8 cellular contexts compared by ENCODE assay signal in genomic region chr17:39636587-39636926, GRCh38. TPM values are rescaled to one million over a fixed set of nuclear protein-coding genes. Genes with fewer than 3 reads are reported as not detected.
DNase-seq lines count a peak whose midpoint lies in the region; ATAC-seq, FAIRE-seq and TF ChIP-seq lines count a peak whose summit lies in the region.

No MANE protein-coding gene starts in this region.

- no peak for TF ChIP-seq CTCF in brain (conservative IDR thresholded peaks at IDR 0.05)

- ATAC-seq in GM18873 (IDR thresholded peaks at IDR 0.05; ENCODE audit: low FRiP score, unreplicated experiment): peak; percentile 15
- ATAC-seq in HG03280 (IDR thresholded peaks at IDR 0.05; ENCODE audit: unreplicated experiment): peak; percentile 6
- ATAC-seq in HG02970 (IDR thresholded peaks at IDR 0.05; ENCODE audit: low FRiP score, unreplicated experiment): no peak

- no peaks in the 10 kb centered on the region for H3K36me3 Mint-ChIP-seq in brain

- H3K27me3 Mint-ChIP-seq in brain: peaks cover 11% of the 10 kb centered on the region

- H3K9me3 ChIP-seq in mucosa of rectum (ENCODE audit: control insufficient read depth in 2 of 2, low read length in 2 of 2): no peaks in the 10 kb centered on the region

- H3K4me3 Mint-ChIP-seq in brain: peak overlapping the region; percentile 90 to 97 (median 93)

- no peaks in the 10 kb centered on the region for H3K27me3 ChIP-seq in mucosa of rectum (ENCODE audit: control insufficient read depth in 2 of 2, insufficient read depth in 2 of 2, low read length in 2 of 2)

- peak overlapping the region; percentile 90 to 91 for H3K9ac ChIP-seq in mucosa of rectum (ENCODE audit: low read depth in 1 of 2, low read length in 2 of 2)

- no peaks in the 10 kb centered on the region for H3K9me3 Mint-ChIP-seq in brain

- H3K27ac Mint-ChIP-seq in brain: peak overlapping the region; percentile 83 to 93 (median 91)

- H3K36me3 ChIP-seq in mucosa of rectum (ENCODE audit: control insufficient read depth in 2 of 2, insufficient read depth in 2 of 2, low read length in 2 of 2): peaks cover 22 to 24% of the 10 kb centered on the region in 2 donors

- no peak for FAIRE-seq in urothelium cell line (lab: Jason Lieb, UNC)

- peak overlapping the region; percentile 90 to 93 for H3K4me3 ChIP-seq in mucosa of rectum (ENCODE audit: low read length in 2 of 2)

- peak overlapping the region; percentile 80 to 87 for H3K27ac ChIP-seq in mucosa of rectum (ENCODE audit: low read depth in 2 of 2, low read length in 2 of 2)

- peaks cover 51 to 62% of the 10 kb centered on the region in 2 donors for H3K4me1 ChIP-seq in mucosa of rectum (ENCODE audit: control insufficient read depth in 2 of 2, insufficient read depth in 2 of 2, low read length in 2 of 2)

- DNase-seq in GM19238 (ENCODE audit: insufficient read length, low spot score) (no peak), urothelium cell line (ENCODE audit: low spot score) (no peak), globus pallidus (ENCODE audit: low spot score) (no peak)

- peaks cover 54% of the 10 kb centered on the region for H3K4me1 Mint-ChIP-seq in brain

RNA-seq across cellular contexts. Expression of gene STARD3, which starts 0.4 kb away (rescaled TPM):
- polyA plus RNA-seq in brain (ENCODE audit: insufficient read depth, low read depth, low replicate concordance): 53.8 TPM

RNA-seq across cellular contexts. Expression of gene PPP1R1B, which starts 9.8 kb away (rescaled TPM):
- polyA plus RNA-seq in brain (ENCODE audit: insufficient read depth, low read depth, low replicate concordance): 154 TPM

RNA-seq across cellular contexts. Expression of gene TCAP, which starts 28.6 kb away (rescaled TPM):
- 2.1 TPM for polyA plus RNA-seq in brain (ENCODE audit: insufficient read depth, low read depth, low replicate concordance)

RNA-seq across cellular contexts. Expression of gene NEUROD2, which starts 28.8 kb away (rescaled TPM):
- polyA plus RNA-seq in brain (ENCODE audit: insufficient read depth, low read depth, low replicate concordance): 8.1 TPM

RNA-seq across cellular contexts. Expression of gene PNMT, which starts 31.7 kb away (rescaled TPM):
- 2.9 TPM for polyA plus RNA-seq in brain (ENCODE audit: insufficient read depth, low read depth, low replicate concordance)
